In genomic region chr5:123035950-123036390, GRCh38 we compare ENCODE assay signal across 7 cellular contexts. TPM values are rescaled to one million over a fixed set of nuclear protein-coding genes. Genes with fewer than 3 reads are reported as not detected.
DNase-seq lines count a peak whose midpoint lies in the region; ATAC-seq and TF ChIP-seq lines count a peak whose summit lies in the region.

No MANE protein-coding gene starts in this region.

- DNase-seq in ELR (ENCODE audit: low read depth) (peak; percentile 64), MM.1S (peak; percentile 12), iPS DF 6.9 (ENCODE audit: low read depth, low spot score) (no peak), skeletal muscle cell (ENCODE audit: low read depth) (no peak), Karpas-422 (no peak)

- no peaks in the 10 kb centered on the region for H3K9me3 ChIP-seq in MM.1S (replicated peaks; ENCODE audit: insufficient read depth, low read length)
- H3K9me3 ChIP-seq in iPS DF 6.9 (ENCODE audit: control insufficient read depth, insufficient read depth, low read length), result no peaks in the 10 kb centered on the region
- H3K9me3 ChIP-seq in Karpas-422 (ENCODE audit: low read length), result no peaks in the 10 kb centered on the region

- no CpG with 5 or more reads among the region's 37 CpGs for WGBS in iPS DF 6.9 (ENCODE audit: insufficient coverage, insufficient read length)

- no peaks in the 10 kb centered on the region for H3K79me2 ChIP-seq in MM.1S (ENCODE audit: low read length)
- no peaks in the 10 kb centered on the region for H3K79me2 ChIP-seq in Karpas-422 (ENCODE audit: low read length)

- H3K9me3 Mint-ChIP-seq in brain, result no peaks in the 10 kb centered on the region

- no peaks in the 10 kb centered on the region for H4K20me1 ChIP-seq in MM.1S (ENCODE audit: insufficient read depth, low read length)
- no peaks in the 10 kb centered on the region for H4K20me1 ChIP-seq in Karpas-422 (ENCODE audit: insufficient read depth, low read depth, low read length)

- TF ChIP-seq CTCF in MM.1S (IDR thresholded peaks at IDR 0.05; ENCODE audit: low read length), result no peak
- TF ChIP-seq CTCF in brain (conservative IDR thresholded peaks at IDR 0.05), result no peak

- H3K27ac ChIP-seq in MM.1S (ENCODE audit: low read length) (no peak overlapping the region), iPS DF 6.9 (ENCODE audit: low read length) (no peak overlapping the region), Karpas-422 (ENCODE audit: low read length) (no peak overlapping the region)

- peak overlapping the region; percentile 79 to 89 (median 85) for H3K4me3 Mint-ChIP-seq in brain

- H3K27me3 Mint-ChIP-seq in brain, result peaks cover 75% of the 10 kb centered on the region

- H3F3A ChIP-seq in MM.1S (ENCODE audit: insufficient read depth, low read length), result no peaks in the 10 kb centered on the region

- H3K36me3 ChIP-seq in MM.1S (replicated peaks; ENCODE audit: insufficient read depth, low read length) (no peaks in the 10 kb centered on the region), iPS DF 6.9 (ENCODE audit: control insufficient read depth, insufficient read depth, low read length) (no peaks in the 10 kb centered on the region), Karpas-422 (ENCODE audit: insufficient read depth, low read length) (no peaks in the 10 kb centered on the region)

- H3K9me2 ChIP-seq in MM.1S (replicated peaks; ENCODE audit: insufficient read depth, low read length), result no peaks in the 10 kb centered on the region
- no peaks in the 10 kb centered on the region for H3K9me2 ChIP-seq in Karpas-422 (replicated peaks; ENCODE audit: insufficient read depth, low read length)

- H3K36me3 Mint-ChIP-seq in brain, result no peaks in the 10 kb centered on the region

- H3K4me2 ChIP-seq in MM.1S (ENCODE audit: low read depth, low read length) (peak overlapping the region; percentile 88), Karpas-422 (ENCODE audit: low read depth, low read length, poor library complexity, severe bottlenecking) (no peak overlapping the region)

- H3K4me1 Mint-ChIP-seq in brain, result peaks cover 16% of the 10 kb centered on the region

- H3K27ac Mint-ChIP-seq in brain, result no peak overlapping the region

- H3K4me3 ChIP-seq in MM.1S (ENCODE audit: low read length) (peak overlapping the region; percentile 91), iPS DF 6.9 (ENCODE audit: low read length) (peak overlapping the region; percentile 95; the same call in 1 of the 2 replicates), skeletal muscle cell (ENCODE audit: low read depth, low read length) (peak overlapping the region; percentile 84), Karpas-422 (ENCODE audit: low read length) (no peak overlapping the region)

- H3K27me3 ChIP-seq in MM.1S (replicated peaks; ENCODE audit: insufficient read depth, low read length), result peaks cover 10% of the 10 kb centered on the region; the same call in 1 of the 2 replicates
- H3K27me3 ChIP-seq in iPS DF 6.9 (ENCODE audit: control insufficient read depth, insufficient read depth, low read length), result no peaks in the 10 kb centered on the region
- H3K27me3 ChIP-seq in Karpas-422 (ENCODE audit: low read length), result no peaks in the 10 kb centered on the region

- H3K9ac ChIP-seq in MM.1S (ENCODE audit: low read length) (peak overlapping the region; percentile 28; the same call in 1 of the 2 replicates), Karpas-422 (ENCODE audit: low read length) (no peak overlapping the region)

- H3K4me1 ChIP-seq in MM.1S (ENCODE audit: low read length) (0 out of 2 replicates have a peak, but pooled peaks cover 8% of the 10 kb centered on the region), iPS DF 6.9 (ENCODE audit: control insufficient read depth, insufficient read depth, low read length) (peaks cover 3% of the 10 kb centered on the region; the same call in 1 of the 2 replicates), Karpas-422 (ENCODE audit: low read length) (no peaks in the 10 kb centered on the region)

- ATAC-seq in GM21447 (IDR thresholded peaks at IDR 0.05; ENCODE audit: unreplicated experiment), result peak; percentile 8

- H2AFZ ChIP-seq in MM.1S (ENCODE audit: low read length) (peak overlapping the region; percentile 96), Karpas-422 (ENCODE audit: low read length) (no peak overlapping the region)

RNA-seq across cellular contexts. Expression of gene PPIC, which starts 0.6 kb away (rescaled TPM):
- polyA plus RNA-seq in brain (ENCODE audit: insufficient read depth, low read depth, low replicate concordance), result 2.9 TPM
- total RNA-seq in Karpas-422 (2014; rRNA removed; shearing (Covaris generic); ENCODE audit: low replicate concordance), result not detected in 2 replicates

RNA-seq across cellular contexts. Expression of gene PRDM6, which starts 53.1 kb away (rescaled TPM):
- 0.19 TPM for polyA plus RNA-seq in brain (ENCODE audit: insufficient read depth, low read depth, low replicate concordance)
- not detected in 2 replicates for total RNA-seq in Karpas-422 (2014; rRNA removed; shearing (Covaris generic); ENCODE audit: low replicate concordance)

Comparison
In these comparisons a context has a peak if more than half of its experiments do, and no peak if none do; other contexts are left out.
1. DNase-seq: peak in ELR (single experiment) and MM.1S (single experiment); none in iPS DF 6.9 (single experiment), skeletal muscle cell (single experiment) and Karpas-422 (single experiment).